1 cellular context compared by ENCODE assay signal in the genomic region with DNA sequence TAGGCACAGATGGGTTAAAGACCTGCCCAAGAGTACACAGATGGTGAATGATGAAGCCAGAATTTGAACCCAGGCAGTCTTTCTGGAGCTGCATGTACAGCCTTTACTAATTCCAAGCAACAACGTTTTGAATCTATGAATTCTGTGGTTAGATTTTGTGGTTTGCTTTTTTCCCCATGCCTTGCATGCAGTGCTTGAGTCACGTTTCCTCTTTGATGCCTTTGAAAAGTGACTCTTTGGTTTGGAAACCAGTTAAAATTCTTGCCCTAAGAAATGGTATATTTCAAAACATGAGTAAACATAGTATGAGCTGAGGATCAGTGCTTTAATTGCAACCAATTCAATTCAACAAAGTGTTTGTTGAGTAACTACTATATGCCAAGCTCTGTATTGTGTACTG.
A peak's percentile ranks its signal among the peaks of the same experiment; 100 is the strongest.
TF ChIP-seq lines count a peak whose summit lies in the region.

No MANE protein-coding gene starts in this region.

TF ChIP-seq in SK-N-SH, 30 proteins besides CTCF, POLR2A, EP300 and RAD21 (continued from another document):
- TF ChIP-seq TEAD4 (IDR thresholded peaks at IDR 0.05; ENCODE audit: borderline replicate concordance, insufficient read depth) (0 out of 2 replicates have a peak, but pooled peaks have one; percentile 23), GABPA (IDR thresholded peaks at IDR 0.05; ENCODE audit: low read depth) (no peak), RCOR1 (IDR thresholded peaks at IDR 0.05; ENCODE audit: low read length) (no peak), MEF2A (IDR thresholded peaks at IDR 0.05; ENCODE audit: borderline replicate concordance, low read depth) (no peak), TCF12 (IDR thresholded peaks at IDR 0.05) (peak; percentile 71; the same call in 1 of the 2 replicates), SMC3 (IDR thresholded peaks at IDR 0.05; ENCODE audit: low read depth, low read length) (no peak), NRF1 (IDR thresholded peaks at IDR 0.05; ENCODE audit: low read depth, low read length) (no peak)
- TF ChIP-seq, protein P1, sequence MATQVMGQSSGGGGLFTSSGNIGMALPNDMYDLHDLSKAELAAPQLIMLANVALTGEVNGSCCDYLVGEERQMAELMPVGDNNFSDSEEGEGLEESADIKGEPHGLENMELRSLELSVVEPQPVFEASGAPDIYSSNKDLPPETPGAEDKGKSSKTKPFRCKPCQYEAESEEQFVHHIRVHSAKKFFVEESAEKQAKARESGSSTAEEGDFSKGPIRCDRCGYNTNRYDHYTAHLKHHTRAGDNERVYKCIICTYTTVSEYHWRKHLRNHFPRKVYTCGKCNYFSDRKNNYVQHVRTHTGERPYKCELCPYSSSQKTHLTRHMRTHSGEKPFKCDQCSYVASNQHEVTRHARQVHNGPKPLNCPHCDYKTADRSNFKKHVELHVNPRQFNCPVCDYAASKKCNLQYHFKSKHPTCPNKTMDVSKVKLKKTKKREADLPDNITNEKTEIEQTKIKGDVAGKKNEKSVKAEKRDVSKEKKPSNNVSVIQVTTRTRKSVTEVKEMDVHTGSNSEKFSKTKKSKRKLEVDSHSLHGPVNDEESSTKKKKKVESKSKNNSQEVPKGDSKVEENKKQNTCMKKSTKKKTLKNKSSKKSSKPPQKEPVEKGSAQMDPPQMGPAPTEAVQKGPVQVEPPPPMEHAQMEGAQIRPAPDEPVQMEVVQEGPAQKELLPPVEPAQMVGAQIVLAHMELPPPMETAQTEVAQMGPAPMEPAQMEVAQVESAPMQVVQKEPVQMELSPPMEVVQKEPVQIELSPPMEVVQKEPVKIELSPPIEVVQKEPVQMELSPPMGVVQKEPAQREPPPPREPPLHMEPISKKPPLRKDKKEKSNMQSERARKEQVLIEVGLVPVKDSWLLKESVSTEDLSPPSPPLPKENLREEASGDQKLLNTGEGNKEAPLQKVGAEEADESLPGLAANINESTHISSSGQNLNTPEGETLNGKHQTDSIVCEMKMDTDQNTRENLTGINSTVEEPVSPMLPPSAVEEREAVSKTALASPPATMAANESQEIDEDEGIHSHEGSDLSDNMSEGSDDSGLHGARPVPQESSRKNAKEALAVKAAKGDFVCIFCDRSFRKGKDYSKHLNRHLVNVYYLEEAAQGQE (IDR thresholded peaks at IDR 0.05; ENCODE audit: low read depth, low read length): no peak
- TF ChIP-seq, protein P2, sequence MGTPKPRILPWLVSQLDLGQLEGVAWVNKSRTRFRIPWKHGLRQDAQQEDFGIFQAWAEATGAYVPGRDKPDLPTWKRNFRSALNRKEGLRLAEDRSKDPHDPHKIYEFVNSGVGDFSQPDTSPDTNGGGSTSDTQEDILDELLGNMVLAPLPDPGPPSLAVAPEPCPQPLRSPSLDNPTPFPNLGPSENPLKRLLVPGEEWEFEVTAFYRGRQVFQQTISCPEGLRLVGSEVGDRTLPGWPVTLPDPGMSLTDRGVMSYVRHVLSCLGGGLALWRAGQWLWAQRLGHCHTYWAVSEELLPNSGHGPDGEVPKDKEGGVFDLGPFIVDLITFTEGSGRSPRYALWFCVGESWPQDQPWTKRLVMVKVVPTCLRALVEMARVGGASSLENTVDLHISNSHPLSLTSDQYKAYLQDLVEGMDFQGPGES (IDR thresholded peaks at IDR 0.05; ENCODE audit: low read depth, low read length): no peak
